Comparison of ENCODE assay signal across 15 cellular contexts in the genomic region with DNA sequence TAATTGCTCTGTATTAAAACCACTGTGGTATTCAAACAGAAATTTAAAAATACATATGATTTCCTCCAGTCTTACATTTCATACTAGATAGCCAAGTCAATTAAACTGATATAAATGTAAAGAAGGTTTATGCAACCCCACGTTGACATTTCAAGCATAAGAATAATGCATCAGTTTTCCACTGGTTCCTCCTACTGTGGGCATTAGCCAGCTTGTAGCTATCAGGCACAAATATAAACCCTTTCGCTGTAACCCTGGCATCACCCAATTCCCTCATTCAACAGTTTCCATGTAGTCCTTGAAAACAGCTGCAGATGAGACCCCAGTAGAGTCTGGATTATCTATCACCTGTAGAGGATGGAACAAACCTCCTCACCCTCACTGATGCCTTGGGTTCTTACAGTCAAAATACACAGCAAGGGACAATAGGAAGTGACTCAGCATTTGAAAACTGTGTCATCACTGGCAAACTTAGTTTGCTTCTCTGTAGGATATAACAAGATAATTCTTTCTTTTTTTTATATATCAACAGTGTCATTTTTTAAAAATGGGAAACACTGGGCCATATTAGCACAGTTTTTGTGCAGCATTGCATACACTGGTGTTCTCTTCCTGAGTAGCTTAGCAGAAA.
DNase-seq lines count a peak whose midpoint lies in the region; ATAC-seq and TF ChIP-seq lines count a peak whose summit lies in the region.
"Had no signal": no experiment of that assay in that cellular context is flagged by ENCODE, and none has a peak within 500 bp of the region (broad histone marks: within the 10 kb centered on the region; RNA-seq: fewer than 3 reads in every experiment).

No MANE protein-coding gene starts in this region.

- no peaks in the 10 kb centered on the region for H3K27me3 ChIP-seq in IMR-90 (ENCODE audit: control insufficient read depth, insufficient read depth, low read length)
- H3K27me3 ChIP-seq in left lung: no peaks in the 10 kb centered on the region
- H3K27me3 ChIP-seq: cardiac muscle cell, testis had no signal

- peaks cover 2% of the 10 kb centered on the region; the same call in 1 of the 2 replicates for H3K9me3 ChIP-seq in IMR-90 (ENCODE audit: control insufficient read depth, insufficient read depth, low read length)
- H3K9me3 ChIP-seq in left lung: no peaks in the 10 kb centered on the region
- H3K9me3 ChIP-seq: testis had no signal

- peak overlapping the region; percentile 34 for H2AFZ ChIP-seq in IMR-90 (replicated peaks; ENCODE audit: low read length, poor library complexity)

- peak overlapping the region; percentile 36 to 81; a peak in 3 of 4 replicates for H4K8ac ChIP-seq in IMR-90 (ENCODE audit: low read depth in 2 of 2, low read length in 2 of 2)

- peak overlapping the region; percentile 81; the same call in 1 of the 2 replicates for H3K4me2 ChIP-seq in IMR-90 (ENCODE audit: low read depth, low read length)

- H2AK9ac ChIP-seq in IMR-90 (replicated peaks; ENCODE audit: low read depth, low read length, poor library complexity): peak overlapping the region; percentile 60

- no peaks in the 10 kb centered on the region for H4K20me1 ChIP-seq in IMR-90 (ENCODE audit: insufficient read depth, low read length)

- ATAC-seq in IMR-90 (ENCODE audit: low read depth) (peak; percentile 35; the same call in 1 of the 2 replicates), left lung (no peak), GM18498 (IDR thresholded peaks at IDR 0.05; ENCODE audit: unreplicated experiment) (no peak)

- no CpG with 5 or more reads among the region's 2 CpGs for WGBS in IMR-90 (ENCODE audit: extremely low coverage in 2 of 2, insufficient read length in 1 of 2), 2 experiments

- H3K36me3 ChIP-seq in IMR-90 (ENCODE audit: control insufficient read depth, insufficient read depth, low read length): no peaks in the 10 kb centered on the region; the same call in 1 of the 2 replicates
- H3K36me3 ChIP-seq in left lung: no peaks in the 10 kb centered on the region
- H3K36me3 ChIP-seq: cardiac muscle cell had no signal

- intact Hi-C loops in IMR-90 (cut with micrococcal nuclease) (loop anchor here (5.0 kb wide), 1 partner anchor 205 kb away; no protein-coding TSS in a partner anchor), left lung (cut with DNase I) (no loop called here)

- H3K18ac ChIP-seq in IMR-90 (ENCODE audit: low read depth, low read length): peak overlapping the region; percentile 40; the same call in 1 of the 2 replicates

- H2BK20ac ChIP-seq in IMR-90 (ENCODE audit: low read depth, low read length): peak overlapping the region; percentile 73

- H3K4me1 ChIP-seq in IMR-90 (ENCODE audit: control insufficient read depth, insufficient read depth, low read length) (peaks cover 4% of the 10 kb centered on the region; the same call in 1 of the 2 replicates), left lung (peaks cover 0 to 5% of the 10 kb centered on the region in 2 donors)
- H3K4me1 ChIP-seq: testis had no signal

- POLR2A ChIA-PET in IMR-90 (lab: Charles Lee; ENCODE audit: unreplicated experiment): no interaction called here

- H4K5ac ChIP-seq in IMR-90 (ENCODE audit: low read depth, low read length): peak overlapping the region; percentile 69; the same call in 1 of the 2 replicates

- 0 out of 2 replicates have a peak overlapping the region, but pooled peaks have one; percentile 50 for H3K56ac ChIP-seq in IMR-90 (ENCODE audit: extremely low read depth, insufficient read depth, low read length)

- peak overlapping the region; percentile 90 for H2BK120ac ChIP-seq in IMR-90 (ENCODE audit: low read depth, low read length)

- H2AK5ac ChIP-seq in IMR-90 (ENCODE audit: low read depth, low read length): peak overlapping the region; percentile 95

- BruUV-seq in IMR-90 (replicated peaks; lab: Mats Ljungman, UMichigan): no TSS peak

- peaks cover 3% of the 10 kb centered on the region; the same call in 1 of the 2 replicates for H3K9me1 ChIP-seq in IMR-90 (ENCODE audit: insufficient read depth, low read length)

- peak overlapping the region; percentile 92 for H2BK5ac ChIP-seq in IMR-90 (ENCODE audit: low read depth, low read length, poor library complexity, severe bottlenecking)

- peak overlapping the region; percentile 78 for H3K4ac ChIP-seq in IMR-90 (ENCODE audit: low read depth, low read length)

- H3K27ac ChIP-seq in IMR-90 (ENCODE audit: insufficient read depth, low read length): peak overlapping the region; percentile 74; the same call in 1 of the 2 replicates
- H3K27ac ChIP-seq in left lung: no peak overlapping the region
- H3K27ac ChIP-seq: C4-2B, cardiac muscle cell, testis had no signal

- TF ChIP-seq RAD21 in IMR-90 (IDR thresholded peaks at IDR 0.05; ENCODE audit: low read length): no peak

- CTCF ChIA-PET in IMR-90 (lab: Yijun Ruan, JAX): no interaction called here

- peak; percentile 8 for DNase-seq in Caki2 (ENCODE audit: low read depth)
- peak; percentile 56 for DNase-seq in IMR-90
- DNase-seq in astrocyte of the spinal cord (ENCODE audit: low read depth, low spot score): peak; percentile 36
- peak; percentile 56 for DNase-seq in iris pigment epithelial cell (ENCODE audit: low read depth)
- DNase-seq in left lung: no peak
- no peak for DNase-seq in activated CD4-positive, alpha-beta T cell treated with anti-CD3 and anti-CD28 coated beads, Interleukin-2, amount 50 U/mL, for 1 hour
- DNase-seq in GM13977 (ENCODE audit: low spot score): no peak
- DNase-seq: activated B cell treated with CpG ODN at 0.5 μM for 24 hours; activated naive CD4-positive, alpha-beta T cell treated with anti-CD3 and anti-CD28 coated beads, Interleukin-2, amount 10 ng/mL, durations not matched to agents 7 days and 5 days; head of caudate nucleus; NCI-H1048; testis had no signal

- peak overlapping the region; percentile 48; the same call in 1 of the 2 replicates for H3K23ac ChIP-seq in IMR-90 (ENCODE audit: low read depth, low read length)

- H3K79me1 ChIP-seq in IMR-90 (ENCODE audit: low read depth in 1 of 2, low read length in 2 of 2): peaks cover 11 to 15% of the 10 kb centered on the region in 2 experiments; a peak in 3 of 4 replicates

- H3K4me3 ChIP-seq in IMR-90 (ENCODE audit: insufficient read depth, low read depth, low read length) (no peak overlapping the region), astrocyte of the spinal cord (ENCODE audit: low read depth, low read length) (no peak overlapping the region), left lung (no peak overlapping the region)
- H3K4me3 ChIP-seq: cardiac muscle cell, testis had no signal

- TF ChIP-seq CTCF in IMR-90 (conservative IDR thresholded peaks at IDR 0.05; ENCODE audit: low read depth, low read length) (no peak), astrocyte of the spinal cord (IDR thresholded peaks at IDR 0.05; ENCODE audit: low read depth, low read length) (no peak), left lung (IDR thresholded peaks at IDR 0.05) (no peak), GM13977 (IDR thresholded peaks at IDR 0.05; ENCODE audit: extremely low read depth, insufficient read depth, missing control alignments) (no peak)

- in situ Hi-C loops in Caki2 (cut with HindIII; ENCODE audit: low pct_unique_long_range_greater_than_20kb, low sequenced_read_pairs) (no loop called here), IMR-90 (cut with MboI; ENCODE audit: low sequenced_read_pairs) (no loop called here), astrocyte of the spinal cord (cut with HindIII; ENCODE audit: low sequenced_read_pairs) (no loop called here), GM13977 (cut with MboI; ENCODE audit: low pct_unique_long_range_greater_than_20kb, low sequenced_read_pairs, unreplicated experiment) (no loop called here)

- peak overlapping the region; percentile 78 for H3K14ac ChIP-seq in IMR-90 (replicated peaks; ENCODE audit: low read depth, low read length)

- peak overlapping the region; percentile 88 for H4K91ac ChIP-seq in IMR-90 (ENCODE audit: insufficient read depth, low read depth, low read length)

- dilution Hi-C loops in IMR-90 (cut with HindIII; ENCODE audit: low sequenced_read_pairs, unreplicated experiment): no loop called here

- H2BK15ac ChIP-seq in IMR-90 (ENCODE audit: low read depth, low read length): peak overlapping the region; percentile 77; the same call in 1 of the 3 replicates

- no peak overlapping the region for H3K9ac ChIP-seq in IMR-90 (ENCODE audit: low read depth, low read length)

- no peak for TF ChIP-seq POLR2A in IMR-90 (IDR thresholded peaks at IDR 0.05; ENCODE audit: low read depth, low read length)

TF ChIP-seq in IMR-90, 13 proteins besides CTCF, POLR2A, EP300 and RAD21:
- TF ChIP-seq SMC3 (IDR thresholded peaks at IDR 0.05; ENCODE audit: low read depth, low read length) (no peak), BHLHE40 (IDR thresholded peaks at IDR 0.05; ENCODE audit: low read depth, low read length) (no peak), RFX5 (IDR thresholded peaks at IDR 0.05; ENCODE audit: low read depth, low read length) (no peak), FOS (IDR thresholded peaks at IDR 0.05; ENCODE audit: low read depth, low read length) (no peak), NFE2L2 (IDR thresholded peaks at IDR 0.05; ENCODE audit: low read depth, low read length) (peak; percentile 79), MAFK (IDR thresholded peaks at IDR 0.05; ENCODE audit: low read depth, low read length) (peak; percentile 23; the same call in 1 of the 2 replicates), ELK1 (IDR thresholded peaks at IDR 0.05; ENCODE audit: borderline replicate concordance, low read depth, low read length) (no peak)
- TF ChIP-seq, protein P1, sequence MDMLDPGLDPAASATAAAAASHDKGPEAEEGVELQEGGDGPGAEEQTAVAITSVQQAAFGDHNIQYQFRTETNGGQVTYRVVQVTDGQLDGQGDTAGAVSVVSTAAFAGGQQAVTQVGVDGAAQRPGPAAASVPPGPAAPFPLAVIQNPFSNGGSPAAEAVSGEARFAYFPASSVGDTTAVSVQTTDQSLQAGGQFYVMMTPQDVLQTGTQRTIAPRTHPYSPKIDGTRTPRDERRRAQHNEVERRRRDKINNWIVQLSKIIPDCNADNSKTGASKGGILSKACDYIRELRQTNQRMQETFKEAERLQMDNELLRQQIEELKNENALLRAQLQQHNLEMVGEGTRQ (IDR thresholded peaks at IDR 0.05; ENCODE audit: low read depth, low read length): no peak
TF ChIP-seq in IMR-90: peak in this region for 2.

Comparison
In these comparisons a context has a peak if more than half of its experiments do, and no peak if none do; other contexts are left out.
1. DNase-seq: peak in Caki2 (single experiment), IMR-90 (single experiment), astrocyte of the spinal cord (single experiment) and iris pigment epithelial cell (single experiment); none in left lung (0 of 2), activated CD4-positive, alpha-beta T cell treated with anti-CD3 and anti-CD28 coated beads, Interleukin-2, amount 50 U/mL, for 1 hour (single experiment) and GM13977 (single experiment).